ENCODE assay signal across 13 cellular contexts in genomic region chrY:25055809-25056208, GRCh38. TPM values are rescaled to one million over a fixed set of nuclear protein-coding genes. Genes with fewer than 3 reads are reported as not detected.
"Had no signal": no experiment of that assay in that cellular context is flagged by ENCODE, and none has a peak within 500 bp of the region (broad histone marks: within the 10 kb centered on the region; RNA-seq: fewer than 3 reads in every experiment).

No MANE protein-coding gene starts in this region.

RNA-seq across cellular contexts. Expression of gene BPY2C, which starts 3.9 kb away (rescaled TPM):
- total RNA-seq: stomach, subcutaneous adipose tissue, temporal lobe, thoracic aorta, thyroid gland, tibial nerve, transverse colon, upper lobe of left lung, upper lobe of right lung, ureter, urinary bladder, uterus, vagina had no signal
